1 cellular context compared by ENCODE assay signal in the genomic region with DNA sequence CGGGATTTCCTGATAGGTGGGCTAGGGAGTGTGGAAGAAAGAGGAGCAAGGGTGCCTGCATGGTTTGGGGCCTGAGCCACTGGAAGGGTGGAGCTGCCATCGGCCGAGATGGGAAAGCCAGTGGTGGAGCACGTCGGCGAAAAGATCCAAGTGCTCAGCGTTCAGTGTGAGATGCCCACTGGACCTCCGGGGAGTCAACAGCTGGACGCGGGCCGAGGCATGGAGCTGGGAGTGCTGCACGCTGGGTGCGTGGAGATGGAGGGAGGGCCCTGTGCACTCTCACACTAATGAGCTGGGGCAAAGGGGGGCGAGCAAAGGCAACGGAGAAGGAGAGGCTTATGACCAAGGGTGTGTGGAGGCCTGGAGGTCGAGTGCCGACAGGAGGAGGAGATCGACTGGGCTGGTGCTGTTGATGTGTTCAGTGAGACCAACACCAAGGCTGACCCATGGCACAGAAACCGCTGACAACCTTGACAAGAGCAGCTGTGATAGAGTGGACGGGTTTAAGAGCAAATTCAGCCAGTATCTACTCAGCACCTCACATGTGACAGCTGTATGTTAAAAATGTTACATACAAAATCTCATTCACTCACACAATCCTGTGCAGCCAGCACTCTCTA.
TF ChIP-seq lines count a peak whose summit lies in the region.

No MANE protein-coding gene starts in this region.

TF ChIP-seq in HCT116, 20 proteins besides CTCF, POLR2A, EP300 and RAD21 (continued from another document):
- TF ChIP-seq TCF7L2 (IDR thresholded peaks at IDR 0.05; ENCODE audit: borderline replicate concordance, extremely low read depth, insufficient read depth, insufficient read length) (no peak), POLR2AphosphoS5 (IDR thresholded peaks at IDR 0.05; ENCODE audit: low read depth, low read length) (no peak), CEBPB (IDR thresholded peaks at IDR 0.05; ENCODE audit: low read depth) (no peak), EZH2phosphoT487 (IDR thresholded peaks at IDR 0.05; ENCODE audit: borderline replicate concordance) (no peak)
TF ChIP-seq in HCT116: peak in this region for 0.
